Comparison of ENCODE assay signal across 6 cellular contexts in the genomic region with DNA sequence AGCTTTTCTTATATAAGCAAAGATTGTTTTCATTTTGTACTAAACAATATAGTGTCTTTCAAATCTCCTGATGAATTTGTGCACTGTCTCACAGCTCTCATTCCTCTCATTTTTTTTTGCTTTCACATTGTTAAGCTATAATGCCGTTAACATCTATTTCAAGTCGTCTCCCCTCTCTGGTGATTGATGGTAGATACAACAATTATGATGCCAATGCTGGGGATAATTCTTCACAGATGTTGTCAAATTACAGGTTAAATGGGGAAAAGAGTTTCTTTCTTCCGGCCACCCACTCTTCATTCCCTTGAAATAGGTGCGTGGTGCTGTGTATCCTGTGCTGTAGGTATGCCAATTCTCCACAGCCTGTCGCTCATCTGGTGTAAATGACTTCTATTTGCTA.
"Had no signal": no experiment of that assay in that cellular context is flagged by ENCODE, and none has a peak within 500 bp of the region (broad histone marks: within the 10 kb centered on the region; RNA-seq: fewer than 3 reads in every experiment).

No MANE protein-coding gene starts in this region.

- H3K9me3 Mint-ChIP-seq: GM23338 had no signal

- DNase-seq: H9, HCEC 1CT had no signal

- H2AFZ ChIP-seq: GM23338 had no signal

- H3K27ac Mint-ChIP-seq: GM23338 had no signal

- H3K4me2 ChIP-seq: GM23338 had no signal

- H3K36me3 Mint-ChIP-seq: IgD-negative memory B cell had no signal

- H3K4me3 Mint-ChIP-seq: GM23338, H9, IgD-negative memory B cell had no signal

- H3K27me3 Mint-ChIP-seq: IgD-negative memory B cell had no signal

- ATAC-seq: GM23338, HepG2 had no signal

- H3K4me1 Mint-ChIP-seq: H9, IgD-negative memory B cell had no signal

- H3K27ac ChIP-seq: HL-60 had no signal

- H3K4me3 ChIP-seq: GM23338 had no signal
